ENCODE assay signal across 23 cellular contexts in genomic region chr5:155772009-155772662, GRCh38.
"Had no signal": no experiment of that assay in that cellular context is flagged by ENCODE, and none has a peak within 500 bp of the region (broad histone marks: within the 10 kb centered on the region; RNA-seq: fewer than 3 reads in every experiment).

No MANE protein-coding gene starts in this region.

- H3K9me3 ChIP-seq: adrenal gland, heart right ventricle, sigmoid colon, uterus had no signal

- H3K27me3 Mint-ChIP-seq: activated CD4-positive, alpha-beta T cell treated with anti-CD3 and anti-CD28 coated beads, Interleukin-2, amount 10 ng/mL, durations not matched to agents 7 days and 5 days; memory B cell; stimulated activated naive B cell treated with anti-CD40 and anti-IgM and Interleukin-4, amounts not matched to agents 10 μg/mL and 1 μg/mL and 100 μg/mL, for 72 hours had no signal

- H3K27me3 ChIP-seq: adrenal gland, heart right ventricle, sigmoid colon, uterus had no signal

- H3K4me2 ChIP-seq: smooth muscle cell had no signal

- H3K4me3 Mint-ChIP-seq: activated CD4-positive, alpha-beta T cell treated with anti-CD3 and anti-CD28 coated beads, Interleukin-2, amount 10 ng/mL, durations not matched to agents 7 days and 5 days; activated CD8-positive, alpha-beta T cell treated with anti-CD3 and anti-CD28 coated beads, Interleukin-2, amount 10 ng/mL, durations not matched to agents 7 days and 5 days; activated naive CD8-positive, alpha-beta T cell; memory B cell; stimulated activated naive B cell treated with anti-CD40 and anti-IgM and Interleukin-4, amounts not matched to agents 10 μg/mL and 1 μg/mL and 100 μg/mL, for 72 hours had no signal

- FAIRE-seq: astrocyte, colon had no signal

- H3K9me3 Mint-ChIP-seq: activated CD4-positive, alpha-beta T cell treated with anti-CD3 and anti-CD28 coated beads, Interleukin-2, amount 10 ng/mL, durations not matched to agents 7 days and 5 days had no signal

- H3K36me3 Mint-ChIP-seq: activated naive CD8-positive, alpha-beta T cell; memory B cell; stimulated activated naive B cell treated with anti-CD40 and anti-IgM and Interleukin-4, amounts not matched to agents 10 μg/mL and 1 μg/mL and 100 μg/mL, for 72 hours had no signal

- ATAC-seq: activated CD8-positive, alpha-beta T cell treated with anti-CD3 and anti-CD28 coated beads, Interleukin-2, amount 10 ng/mL, durations not matched to agents 7 days and 5 days; heart right ventricle; left cardiac atrium; stimulated activated naive B cell treated with anti-CD40 and anti-IgM and Interleukin-4, amounts not matched to agents 10 μg/mL and 1 μg/mL and 100 μg/mL, for 72 hours had no signal

- H3K27ac ChIP-seq: adrenal gland, epithelial cell of prostate, heart right ventricle, sigmoid colon, uterus had no signal

- H3K4me3 ChIP-seq: adrenal gland, heart right ventricle, sigmoid colon, smooth muscle cell, uterus had no signal

- DNase-seq: activated CD4-positive, alpha-beta T cell treated with anti-CD3 and anti-CD28 coated beads, Interleukin-2, amount 10 ng/mL, durations not matched to agents 7 days and 5 days; activated CD4-positive, CD25-positive, alpha-beta regulatory T cell treated with anti-CD3 and anti-CD28 coated beads, Interleukin-2, amount 50 U/mL, for 72 hours; activated CD8-positive, alpha-beta T cell treated with anti-CD3 and anti-CD28 coated beads, Interleukin-2, amount 10 ng/mL, durations not matched to agents 7 days and 5 days; activated gamma-delta T cell treated with Interleukin-2 at 50 U/mL for 16 hours; adrenal gland; central memory CD4-positive, alpha-beta T cell; foreskin fibroblast; heart right ventricle; islet precursor cell; left cardiac atrium; occipital lobe; posterior cingulate gyrus; sigmoid colon; stimulated activated CD4-positive, alpha-beta T cell treated with anti-CD3 and anti-CD28 coated beads, Interleukin-15, amount 100 ng/mL, for 24 hours; stimulated activated naive B cell treated with anti-CD40 and anti-IgM and Interleukin-4, amounts not matched to agents 10 μg/mL and 1 μg/mL and 100 μg/mL, for 72 hours; trophoblast cell; uterus had no signal

- H3K4me1 Mint-ChIP-seq: activated CD4-positive, alpha-beta T cell treated with anti-CD3 and anti-CD28 coated beads, Interleukin-2, amount 10 ng/mL, durations not matched to agents 7 days and 5 days; memory B cell; stimulated activated naive B cell treated with anti-CD40 and anti-IgM and Interleukin-4, amounts not matched to agents 10 μg/mL and 1 μg/mL and 100 μg/mL, for 72 hours had no signal

- H3K36me3 ChIP-seq: adrenal gland, sigmoid colon, uterus had no signal

- H3K27ac Mint-ChIP-seq: activated CD4-positive, alpha-beta T cell treated with anti-CD3 and anti-CD28 coated beads, Interleukin-2, amount 10 ng/mL, durations not matched to agents 7 days and 5 days; activated CD8-positive, alpha-beta T cell treated with anti-CD3 and anti-CD28 coated beads, Interleukin-2, amount 10 ng/mL, durations not matched to agents 7 days and 5 days; activated naive CD8-positive, alpha-beta T cell; memory B cell; stimulated activated naive B cell treated with anti-CD40 and anti-IgM and Interleukin-4, amounts not matched to agents 10 μg/mL and 1 μg/mL and 100 μg/mL, for 72 hours had no signal

- H3K4me1 ChIP-seq: adrenal gland, heart right ventricle, sigmoid colon, uterus had no signal
